Comparison of ENCODE assay signal across 13 cellular contexts in genomic region chr4:95693594-95693993, GRCh38.
A peak's percentile ranks its signal among the peaks of the same experiment; 100 is the strongest.
DNase-seq lines count a peak whose midpoint lies in the region; ATAC-seq, FAIRE-seq and TF ChIP-seq lines count a peak whose summit lies in the region.
"Had no signal": no experiment of that assay in that cellular context is flagged by ENCODE, and none has a peak within 500 bp of the region (broad histone marks: within the 10 kb centered on the region; RNA-seq: fewer than 3 reads in every experiment).

No MANE protein-coding gene starts in this region.

- H3K36me3 ChIP-seq in BE2C (no peaks in the 10 kb centered on the region), IMR-90 (ENCODE audit: control insufficient read depth, insufficient read depth, low read length) (no peaks in the 10 kb centered on the region)
- H3K36me3 ChIP-seq: prostate gland had no signal

- no peak overlapping the region for H3K23ac ChIP-seq in IMR-90 (ENCODE audit: low read depth, low read length)

- no peak overlapping the region for H3K27ac ChIP-seq in IMR-90 (ENCODE audit: insufficient read depth, low read length)
- H3K27ac ChIP-seq: prostate gland had no signal

- H2AK9ac ChIP-seq in IMR-90 (replicated peaks; ENCODE audit: low read depth, low read length, poor library complexity) = no peak overlapping the region

- no peak overlapping the region for H2BK15ac ChIP-seq in IMR-90 (ENCODE audit: low read depth, low read length)

- FAIRE-seq in frontal cortex (lab: Jason Lieb, UNC) = no peak
- FAIRE-seq: GM18507, H54 had no signal

- dilution Hi-C loops in IMR-90 (cut with HindIII; ENCODE audit: low sequenced_read_pairs, unreplicated experiment) = no loop called here

- no peak for ATAC-seq in IMR-90 (ENCODE audit: low read depth)
- ATAC-seq in HG03045 (IDR thresholded peaks at IDR 0.05; ENCODE audit: unreplicated experiment) = no peak
- ATAC-seq in GM21381 (IDR thresholded peaks at IDR 0.05; ENCODE audit: unreplicated experiment) = no peak
- ATAC-seq: left lobe of liver had no signal

- intact Hi-C loops in IMR-90 (cut with micrococcal nuclease) = no loop called here

- no peaks in the 10 kb centered on the region for H3K79me1 ChIP-seq in IMR-90 (ENCODE audit: low read depth in 1 of 2, low read length in 2 of 2)

- no peak overlapping the region for H3K4me2 ChIP-seq in IMR-90 (ENCODE audit: low read depth, low read length)

- no peak overlapping the region for H3K9ac ChIP-seq in IMR-90 (ENCODE audit: low read depth, low read length)

- no peak overlapping the region for H3K14ac ChIP-seq in IMR-90 (replicated peaks; ENCODE audit: low read depth, low read length)

- no peaks in the 10 kb centered on the region for H3K27me3 ChIP-seq in BE2C
- H3K27me3 ChIP-seq in IMR-90 (ENCODE audit: control insufficient read depth, insufficient read depth, low read length) = no peaks in the 10 kb centered on the region

- H3K9me1 ChIP-seq in IMR-90 (ENCODE audit: insufficient read depth, low read length) = no peaks in the 10 kb centered on the region

- H3K56ac ChIP-seq in IMR-90 (ENCODE audit: extremely low read depth, insufficient read depth, low read length) = no peak overlapping the region

- H3K9me3 ChIP-seq in BE2C = peaks cover 2% of the 10 kb centered on the region; the same call in 1 of the 2 replicates
- H3K9me3 ChIP-seq in IMR-90 (ENCODE audit: control insufficient read depth, insufficient read depth, low read length) = no peaks in the 10 kb centered on the region
- H3K9me3 ChIP-seq: prostate gland had no signal

- H2BK5ac ChIP-seq in IMR-90 (ENCODE audit: low read depth, low read length, poor library complexity, severe bottlenecking) = no peak overlapping the region

- CTCF ChIA-PET in IMR-90 (lab: Yijun Ruan, JAX) = interaction anchor here (0.7 kb wide), 1 partner anchor 43 kb away, joined by 4 read pairs; no protein-coding TSS in a partner anchor

- TF ChIP-seq RAD21 in IMR-90 (IDR thresholded peaks at IDR 0.05; ENCODE audit: low read length) = peak; percentile 29; the same call in 1 of the 2 replicates

- no peak overlapping the region for H4K5ac ChIP-seq in IMR-90 (ENCODE audit: low read depth, low read length)

- no peaks in the 10 kb centered on the region for H4K20me1 ChIP-seq in IMR-90 (ENCODE audit: insufficient read depth, low read length)

- in situ Hi-C loops in IMR-90 (cut with MboI; ENCODE audit: low sequenced_read_pairs) (no loop called here), SK-MEL-5 (cut with HindIII; ENCODE audit: low pct_unique_long_range_greater_than_20kb, low sequenced_read_pairs) (no loop called here)

- no peak overlapping the region for H2BK20ac ChIP-seq in IMR-90 (ENCODE audit: low read depth, low read length)

- BruUV-seq in IMR-90 (replicated peaks; lab: Mats Ljungman, UMichigan) = no TSS peak

- H3K4ac ChIP-seq in IMR-90 (ENCODE audit: low read depth, low read length) = no peak overlapping the region

- POLR2A ChIA-PET in IMR-90 (lab: Charles Lee; ENCODE audit: unreplicated experiment) = no interaction called here

- no peak overlapping the region for H4K91ac ChIP-seq in IMR-90 (ENCODE audit: insufficient read depth, low read depth, low read length)

- TF ChIP-seq POLR2A in IMR-90 (IDR thresholded peaks at IDR 0.05; ENCODE audit: low read depth, low read length) = no peak

- H2AK5ac ChIP-seq in IMR-90 (ENCODE audit: low read depth, low read length) = no peak overlapping the region

- H3K4me1 ChIP-seq in BE2C = no peaks in the 10 kb centered on the region; the same call in 1 of the 2 replicates
- H3K4me1 ChIP-seq in IMR-90 (ENCODE audit: control insufficient read depth, insufficient read depth, low read length) = no peaks in the 10 kb centered on the region
- H3K4me1 ChIP-seq: prostate gland had no signal

- TF ChIP-seq CTCF in BE2C (IDR thresholded peaks at IDR 0.05; ENCODE audit: low read depth, low read length) (peak; percentile 57), IMR-90 (conservative IDR thresholded peaks at IDR 0.05; ENCODE audit: low read depth, low read length) (no peak)

- H3K4me3 ChIP-seq in BE2C (ENCODE audit: low read depth, low read length) = no peak overlapping the region
- no peak overlapping the region for H3K4me3 ChIP-seq in IMR-90 (ENCODE audit: insufficient read depth, low read depth, low read length)
- H3K4me3 ChIP-seq: prostate gland had no signal

- no peak overlapping the region for H2BK120ac ChIP-seq in IMR-90 (ENCODE audit: low read depth, low read length)

- H3K18ac ChIP-seq in IMR-90 (ENCODE audit: low read depth, low read length) = no peak overlapping the region

- H2AFZ ChIP-seq in IMR-90 (replicated peaks; ENCODE audit: low read length, poor library complexity) = no peak overlapping the region

- no CpG with 5 or more reads among the region's 2 CpGs for WGBS in IMR-90 (ENCODE audit: extremely low coverage in 2 of 2, insufficient read length in 1 of 2), 2 experiments

- peak; percentile 21 for DNase-seq in BE2C
- peak; percentile 0 for DNase-seq in IMR-90
- peak; percentile 45 for DNase-seq in SK-MEL-5 (ENCODE audit: low read depth, low spot score)
- peak; percentile 32 for DNase-seq in globus pallidus (ENCODE audit: low spot score)
- DNase-seq in AML-193 (lab: John Stamatoyannopoulos, UW) = no peak
- DNase-seq in frontal cortex (ENCODE audit: low spot score in 2 of 2) = no peak
- DNase-seq: CD4-positive, CD25-positive, alpha-beta regulatory T cell had no signal

- H4K8ac ChIP-seq in IMR-90 (ENCODE audit: low read depth in 2 of 2, low read length in 2 of 2) = no peak overlapping the region

TF ChIP-seq in IMR-90, 13 proteins besides CTCF, POLR2A, EP300 and RAD21:
- TF ChIP-seq BHLHE40 (IDR thresholded peaks at IDR 0.05; ENCODE audit: low read depth, low read length) (no peak), SMC3 (IDR thresholded peaks at IDR 0.05; ENCODE audit: low read depth, low read length) (no peak), CEBPB (IDR thresholded peaks at IDR 0.05; ENCODE audit: low read depth, low read length) (no peak), MAZ (IDR thresholded peaks at IDR 0.05; ENCODE audit: borderline replicate concordance, low read depth, low read length) (no peak), RFX5 (IDR thresholded peaks at IDR 0.05; ENCODE audit: low read depth, low read length) (no peak), USF2 (IDR thresholded peaks at IDR 0.05; ENCODE audit: low read depth, low read length) (no peak), NFE2L2 (IDR thresholded peaks at IDR 0.05; ENCODE audit: low read depth, low read length) (no peak)

Comparison
In these comparisons a context has a peak if more than half of its experiments do, and no peak if none do; other contexts are left out.
1. DNase-seq: peak in BE2C (single experiment), IMR-90 (single experiment), SK-MEL-5 (single experiment) and globus pallidus (single experiment); none in AML-193 (0 of 2) and frontal cortex (0 of 2).